14 cellular contexts compared by ENCODE assay signal in genomic region chr6:52336919-52337561, GRCh38. TPM values are rescaled to one million over a fixed set of nuclear protein-coding genes. Genes with fewer than 3 reads are reported as not detected.
A peak's percentile ranks its signal among the peaks of the same experiment; 100 is the strongest.
DNase-seq lines count a peak whose midpoint lies in the region; ATAC-seq and TF ChIP-seq lines count a peak whose summit lies in the region.
"Had no signal": no experiment of that assay in that cellular context is flagged by ENCODE, and none has a peak within 500 bp of the region (broad histone marks: within the 10 kb centered on the region; RNA-seq: fewer than 3 reads in every experiment).

No MANE protein-coding gene starts in this region.

- ATAC-seq in natural killer cell (no peak), GM21786 (IDR thresholded peaks at IDR 0.05; ENCODE audit: unreplicated experiment) (peak; percentile 8), T-helper 17 cell (no peak)
- ATAC-seq in natural killer cell treated with Interleukin-12 subunit alpha and Interleukin-12 subunit beta and Interleukin-15 and Interleukin-18, amount 100 ng/mL, for 72 hours: no peak
- peak; percentile 44 for ATAC-seq in stimulated activated naive CD8-positive, alpha-beta T cell treated with anti-CD3 and anti-CD28 coated beads, Interleukin-15, amount 100 ng/mL, for 72 hours

- H3K4me3 Mint-ChIP-seq in natural killer cell (no peak overlapping the region), T-helper 17 cell (no peak overlapping the region)
- H3K4me3 Mint-ChIP-seq in natural killer cell treated with Interleukin-12 subunit alpha and Interleukin-12 subunit beta and Interleukin-15 and Interleukin-18, amount 100 ng/mL, for 72 hours: no peak overlapping the region
- H3K4me3 Mint-ChIP-seq in stimulated activated naive CD8-positive, alpha-beta T cell treated with anti-CD3 and anti-CD28 coated beads, Interleukin-15, amount 100 ng/mL, for 72 hours: peak overlapping the region in 1 of 2 donors; percentile 14

- no peaks in the 10 kb centered on the region for H3K9me3 Mint-ChIP-seq in natural killer cell
- H3K9me3 Mint-ChIP-seq in natural killer cell treated with Interleukin-12 subunit alpha and Interleukin-12 subunit beta and Interleukin-15 and Interleukin-18, amount 100 ng/mL, for 72 hours: no peaks in the 10 kb centered on the region
- no peaks in the 10 kb centered on the region for H3K9me3 Mint-ChIP-seq in stimulated activated naive CD8-positive, alpha-beta T cell treated with anti-CD3 and anti-CD28 coated beads, Interleukin-15, amount 100 ng/mL, for 72 hours

- peaks cover 44 to 59% of the 10 kb centered on the region in 2 donors for H3K4me1 Mint-ChIP-seq in natural killer cell
- H3K4me1 Mint-ChIP-seq in natural killer cell treated with Interleukin-12 subunit alpha and Interleukin-12 subunit beta and Interleukin-15 and Interleukin-18, amount 100 ng/mL, for 72 hours (ENCODE audit: low read depth in 2 of 2): peaks cover 25 to 54% of the 10 kb centered on the region in 2 donors
- H3K4me1 Mint-ChIP-seq in T-helper 17 cell: peaks cover 48% of the 10 kb centered on the region
- H3K4me1 Mint-ChIP-seq in stimulated activated naive CD8-positive, alpha-beta T cell treated with anti-CD3 and anti-CD28 coated beads, Interleukin-15, amount 100 ng/mL, for 72 hours: peaks cover 75% of the 10 kb centered on the region

- H3K36me3 Mint-ChIP-seq in natural killer cell: no peaks in the 10 kb centered on the region
- no peaks in the 10 kb centered on the region for H3K36me3 Mint-ChIP-seq in natural killer cell treated with Interleukin-12 subunit alpha and Interleukin-12 subunit beta and Interleukin-15 and Interleukin-18, amount 100 ng/mL, for 72 hours
- H3K36me3 Mint-ChIP-seq in T-helper 17 cell (ENCODE audit: low read depth): no peaks in the 10 kb centered on the region

- no peak overlapping the region for H3K27ac ChIP-seq in caudate nucleus (ENCODE audit: low read depth, low read length)
- H3K27ac ChIP-seq: hepatocyte had no signal

- intact Hi-C loops in natural killer cell (cut with micrococcal nuclease): no loop called here

- DNase-seq in natural killer cell: no peak
- DNase-seq in natural killer cell treated with Interleukin-12 subunit alpha and Interleukin-12 subunit beta and Interleukin-15 and Interleukin-18, amount 100 ng/mL, for 72 hours (ENCODE audit: low spot score): no peak
- DNase-seq in T-helper 17 cell: no peak
- DNase-seq in stimulated activated naive CD8-positive, alpha-beta T cell treated with anti-CD3 and anti-CD28 coated beads, Interleukin-15, amount 100 ng/mL, for 72 hours: no peak
- DNase-seq in OCI-M2 (lab: John Stamatoyannopoulos, UW; ENCODE audit: unreplicated experiment): no peak
- DNase-seq in GM03348 (ENCODE audit: low spot score): no peak
- DNase-seq in caudate nucleus (lab: John Stamatoyannopoulos, UW): no peak
- DNase-seq: activated effector memory CD4-positive, alpha-beta T cell treated with anti-CD3 and anti-CD28 coated beads, Interleukin-2, amount 50 U/mL, for 16 hours; aorta; NCI-H1436 treated with DMSO at 0.1 percent for 48 hours; stimulated activated CD4-positive, alpha-beta T cell treated with anti-CD3 and anti-CD28 coated beads, Interleukin-1b, Interleukin-23, amount 100 ng/mL, for 48 hours had no signal

- H3K9me3 ChIP-seq in T-helper 17 cell (ENCODE audit: control insufficient read depth, low read length, poor library complexity, severe bottlenecking): no peaks in the 10 kb centered on the region
- H3K9me3 ChIP-seq: MG63 had no signal

- TF ChIP-seq CTCF in natural killer cell (IDR thresholded peaks at IDR 0.05): no peak

- H3K27ac Mint-ChIP-seq in natural killer cell: peak overlapping the region; percentile 69 to 93
- no peak overlapping the region for H3K27ac Mint-ChIP-seq in natural killer cell treated with Interleukin-12 subunit alpha and Interleukin-12 subunit beta and Interleukin-15 and Interleukin-18, amount 100 ng/mL, for 72 hours
- peak overlapping the region; percentile 95 for H3K27ac Mint-ChIP-seq in T-helper 17 cell
- H3K27ac Mint-ChIP-seq in stimulated activated naive CD8-positive, alpha-beta T cell treated with anti-CD3 and anti-CD28 coated beads, Interleukin-15, amount 100 ng/mL, for 72 hours: no peak overlapping the region

- H3K27me3 Mint-ChIP-seq in natural killer cell (ENCODE audit: low read depth in 2 of 2) (no peaks in the 10 kb centered on the region), T-helper 17 cell (no peaks in the 10 kb centered on the region)
- H3K27me3 Mint-ChIP-seq in natural killer cell treated with Interleukin-12 subunit alpha and Interleukin-12 subunit beta and Interleukin-15 and Interleukin-18, amount 100 ng/mL, for 72 hours: no peaks in the 10 kb centered on the region
- H3K27me3 Mint-ChIP-seq in stimulated activated naive CD8-positive, alpha-beta T cell treated with anti-CD3 and anti-CD28 coated beads, Interleukin-15, amount 100 ng/mL, for 72 hours: no peaks in the 10 kb centered on the region

RNA-seq across cellular contexts. Expression of gene PAQR8, which starts 24.9 kb away (rescaled TPM):
- total RNA-seq in natural killer cell (1 to 10 TPM; 2.4 to 5.0 (median 4.6) TPM), T-helper 17 cell (1 to 10 TPM; 3.6 to 7.7 TPM)
- total RNA-seq in natural killer cell treated with Interleukin-12 subunit alpha and Interleukin-12 subunit beta and Interleukin-15 and Interleukin-18, amount 100 ng/mL, for 72 hours: 1 to 10 TPM; 4.1 to 4.4 TPM

RNA-seq across cellular contexts. Expression of gene MCM3, which starts 52.5 kb away (rescaled TPM):
- 10 to 100 TPM; 26.4 to 46.2 (median 31.5) TPM for total RNA-seq in natural killer cell
- total RNA-seq in natural killer cell treated with Interleukin-12 subunit alpha and Interleukin-12 subunit beta and Interleukin-15 and Interleukin-18, amount 100 ng/mL, for 72 hours: 100 to 1,000 TPM; 108 to 277 TPM
- total RNA-seq in T-helper 17 cell: 10 to 100 TPM; 20.3 to 24.3 TPM

Comparison
In these comparisons a context has a peak if more than half of its experiments do, and no peak if none do; other contexts are left out.
1. H3K27ac Mint-ChIP-seq: peak in natural killer cell (2 of 2) and T-helper 17 cell (single experiment); none in natural killer cell treated with Interleukin-12 subunit alpha and Interleukin-12 subunit beta and Interleukin-15 and Interleukin-18, amount 100 ng/mL, for 72 hours (0 of 2) and stimulated activated naive CD8-positive, alpha-beta T cell treated with anti-CD3 and anti-CD28 coated beads, Interleukin-15, amount 100 ng/mL, for 72 hours (0 of 2).
2. ATAC-seq: peak in GM21786 (single experiment) and stimulated activated naive CD8-positive, alpha-beta T cell treated with anti-CD3 and anti-CD28 coated beads, Interleukin-15, amount 100 ng/mL, for 72 hours (single experiment); none in natural killer cell (0 of 3), natural killer cell treated with Interleukin-12 subunit alpha and Interleukin-12 subunit beta and Interleukin-15 and Interleukin-18, amount 100 ng/mL, for 72 hours (0 of 2) and T-helper 17 cell (single experiment).